ENCODE assay signal across 18 cellular contexts in the genomic region with DNA sequence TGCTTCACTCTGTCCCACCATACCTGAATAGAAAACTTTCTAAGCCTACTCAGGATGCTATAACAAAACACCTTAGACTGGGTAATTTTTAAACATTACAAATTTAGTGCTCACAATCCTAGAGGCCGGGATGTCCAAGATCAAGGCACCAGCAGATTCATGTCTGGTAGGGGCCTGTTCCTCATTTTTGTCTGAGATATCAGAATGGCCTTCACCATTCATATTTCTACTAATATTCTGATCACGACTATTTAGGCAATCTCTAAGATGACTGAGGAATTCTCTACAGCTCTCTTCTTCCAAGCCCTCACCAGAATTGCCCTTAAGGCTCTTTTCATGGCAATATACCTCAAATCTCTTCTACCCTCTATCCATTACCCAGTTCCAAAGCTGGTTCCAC.
DNase-seq lines count a peak whose midpoint lies in the region; ATAC-seq, FAIRE-seq and TF ChIP-seq lines count a peak whose summit lies in the region.
"Had no signal": no experiment of that assay in that cellular context is flagged by ENCODE, and none has a peak within 500 bp of the region (broad histone marks: within the 10 kb centered on the region; RNA-seq: fewer than 3 reads in every experiment).

No MANE protein-coding gene starts in this region.

- no peak overlapping the region for H3K9ac ChIP-seq in trophoblast cell (ENCODE audit: low read length)
- H3K9ac ChIP-seq: BLaER1 treated with 17β-estradiol and CSF1 and Interleukin-3, amounts not matched to agents 10 nM and 100 nM had no signal

- no peak overlapping the region for H3K4me2 ChIP-seq in trophoblast cell (ENCODE audit: low read length)
- H3K4me2 ChIP-seq: A549; BLaER1 treated with 17β-estradiol and CSF1 and Interleukin-3, amounts not matched to agents 10 nM and 100 nM had no signal

- H3K27me3 ChIP-seq in RWPE2 (ENCODE audit: insufficient read depth, poor library complexity, severe bottlenecking) (no peaks in the 10 kb centered on the region), trophoblast cell (ENCODE audit: insufficient read depth, low read length) (no peaks in the 10 kb centered on the region), ascending aorta (no peaks in the 10 kb centered on the region), sigmoid colon (no peaks in the 10 kb centered on the region)

- no peak overlapping the region for H2AFZ ChIP-seq in trophoblast cell (ENCODE audit: insufficient read depth, low read length, poor library complexity)

- H2AK5ac ChIP-seq in trophoblast cell (ENCODE audit: low read length), result no peak overlapping the region

- H4K12ac ChIP-seq in trophoblast cell (ENCODE audit: low read depth, low read length), result no peak overlapping the region

- peak; percentile 12 for FAIRE-seq in GM18507 (lab: Jason Lieb, UNC)
- FAIRE-seq: A549, D721Med, G401.6 had no signal

- no peaks in the 10 kb centered on the region for H3K79me1 ChIP-seq in trophoblast cell (ENCODE audit: low read length)

- no peak overlapping the region for H3K18ac ChIP-seq in trophoblast cell (ENCODE audit: low read length)

- H3K4ac ChIP-seq in trophoblast cell (ENCODE audit: low read depth, low read length), result no peak overlapping the region

- TF ChIP-seq POLR2A in sigmoid colon (IDR thresholded peaks at IDR 0.05), result no peak

- H3K36me3 ChIP-seq in RWPE2 (ENCODE audit: low read depth) (no peaks in the 10 kb centered on the region), trophoblast cell (ENCODE audit: control insufficient read depth in 1 of 2, insufficient read depth in 2 of 2, low read length in 2 of 2) (no peaks in the 10 kb centered on the region), ascending aorta (no peaks in the 10 kb centered on the region), sigmoid colon (no peaks in the 10 kb centered on the region)
- H3K36me3 ChIP-seq: BLaER1 treated with 17β-estradiol and CSF1 and Interleukin-3, amounts not matched to agents 10 nM and 100 nM had no signal

- no peak overlapping the region for H2BK12ac ChIP-seq in trophoblast cell (ENCODE audit: low read length)

- no peak overlapping the region for H4K8ac ChIP-seq in trophoblast cell (ENCODE audit: low read depth, low read length)

- H3K4me3 ChIP-seq in RWPE2 (ENCODE audit: severe bottlenecking) (no peak overlapping the region), trophoblast cell (ENCODE audit: low read depth, low read length) (no peak overlapping the region), ascending aorta (no peak overlapping the region), sigmoid colon (no peak overlapping the region)
- H3K4me3 ChIP-seq: A549; BLaER1 treated with 17β-estradiol and CSF1 and Interleukin-3, amounts not matched to agents 10 nM and 100 nM had no signal

- no peak overlapping the region for H3K14ac ChIP-seq in trophoblast cell (ENCODE audit: low read length)

- no peak for ATAC-seq in RWPE2 (ENCODE audit: low read depth)
- ATAC-seq: A549; CD8-positive, alpha-beta T cell had no signal

- peaks cover 15% of the 10 kb centered on the region for H3K4me1 ChIP-seq in RWPE2 (ENCODE audit: insufficient read depth, poor library complexity, severe bottlenecking)
- no peaks in the 10 kb centered on the region for H3K4me1 ChIP-seq in trophoblast cell (ENCODE audit: control insufficient read depth in 1 of 2, insufficient read depth in 2 of 2, low read length in 2 of 2)
- H3K4me1 ChIP-seq in ascending aorta, result no peaks in the 10 kb centered on the region
- no peaks in the 10 kb centered on the region for H3K4me1 ChIP-seq in sigmoid colon
- H3K4me1 ChIP-seq: A549; BLaER1 treated with 17β-estradiol and CSF1 and Interleukin-3, amounts not matched to agents 10 nM and 100 nM; Caco-2 had no signal

- no peaks in the 10 kb centered on the region for H3K79me2 ChIP-seq in trophoblast cell (ENCODE audit: control insufficient read depth, insufficient read depth, low read length, poor library complexity)

- H3K27ac ChIP-seq in RWPE2 (ENCODE audit: poor library complexity, severe bottlenecking), result peak overlapping the region; percentile 64
- H3K27ac ChIP-seq in trophoblast cell (ENCODE audit: low read depth, low read length), result no peak overlapping the region
- no peak overlapping the region for H3K27ac ChIP-seq in ascending aorta
- no peak overlapping the region for H3K27ac ChIP-seq in sigmoid colon
- H3K27ac ChIP-seq: 22Rv1; A549; BLaER1 treated with 17β-estradiol and CSF1 and Interleukin-3, amounts not matched to agents 10 nM and 100 nM; C4-2B had no signal

- TF ChIP-seq CTCF in RWPE2 (IDR thresholded peaks at IDR 0.05; ENCODE audit: poor library complexity, severe bottlenecking) (no peak), ascending aorta (IDR thresholded peaks at IDR 0.05) (no peak), sigmoid colon (IDR thresholded peaks at IDR 0.05) (no peak)

- intact Hi-C loops in ascending aorta (cut with DNase I) (no loop called here), sigmoid colon (cut with DNase I) (no loop called here)

- no peak overlapping the region for H4K91ac ChIP-seq in trophoblast cell (ENCODE audit: low read depth, low read length)

- no peak overlapping the region for H2BK120ac ChIP-seq in trophoblast cell (ENCODE audit: insufficient read depth, low read length, poor library complexity)

- H2BK5ac ChIP-seq in trophoblast cell (ENCODE audit: low read depth, low read length, poor library complexity), result no peak overlapping the region

- TF ChIP-seq EP300 in sigmoid colon (IDR thresholded peaks at IDR 0.05), result no peak

- no peak overlapping the region for H3K23ac ChIP-seq in trophoblast cell (ENCODE audit: low read length)

- H3K9me3 ChIP-seq in RWPE2 (ENCODE audit: severe bottlenecking) (no peaks in the 10 kb centered on the region), trophoblast cell (ENCODE audit: insufficient read depth, low read depth, low read length) (no peaks in the 10 kb centered on the region), ascending aorta (no peaks in the 10 kb centered on the region), sigmoid colon (no peaks in the 10 kb centered on the region)
- H3K9me3 ChIP-seq: A549; BLaER1 treated with 17β-estradiol and CSF1 and Interleukin-3, amounts not matched to agents 10 nM and 100 nM; Caco-2 had no signal

- no CpG with 5 or more reads among the region's 2 CpGs for WGBS in trophoblast cell (ENCODE audit: extremely low coverage, insufficient coverage, insufficient read length)
- 63 to 79% methylated on average over 2 of the region's 2 CpGs for WGBS in sigmoid colon, 2 donors

- no peak for DNase-seq in GM18507 (ENCODE audit: extremely low spot score, insufficient read length, low read depth)
- DNase-seq in RWPE2 (ENCODE audit: low spot score), result no peak
- peak; percentile 54 to 82 for DNase-seq in trophoblast cell
- no peak for DNase-seq in ascending aorta (ENCODE audit: low spot score in 2 of 2)
- no peak for DNase-seq in sigmoid colon
- DNase-seq: AML-193; Caco-2; Calu3; CD4-positive, alpha-beta T cell; CD8-positive, alpha-beta T cell; DMS79 treated with DMSO at 0.1 percent for 48 hours; GF-D8 had no signal

Comparison
In these comparisons a context has a peak if more than half of its experiments do, and no peak if none do; other contexts are left out.
1. DNase-seq: peak in trophoblast cell (2 of 2); none in GM18507 (single experiment), RWPE2 (single experiment), ascending aorta (0 of 2) and sigmoid colon (single experiment).